22 cellular contexts compared by ENCODE assay signal in genomic region chr9:12771891-12772290, GRCh38. TPM values are rescaled to one million over a fixed set of nuclear protein-coding genes. Genes with fewer than 3 reads are reported as not detected.
DNase-seq lines count a peak whose midpoint lies in the region; ATAC-seq, FAIRE-seq and TF ChIP-seq lines count a peak whose summit lies in the region.
"Had no signal": no experiment of that assay in that cellular context is flagged by ENCODE, and none has a peak within 500 bp of the region (broad histone marks: within the 10 kb centered on the region; RNA-seq: fewer than 3 reads in every experiment).

No MANE protein-coding gene starts in this region.

- intact Hi-C loops in gastrocnemius medialis (cut with DNase I; ENCODE audit: low total_unique reads), result loop anchor here (10.0 kb wide), 1 partner anchor 103 kb away; no protein-coding TSS in a partner anchor

- DNase-seq in EH (ENCODE audit: low read depth) (peak; percentile 48), RKO (ENCODE audit: low spot score) (peak; percentile 66), myocyte (ENCODE audit: low read depth) (peak; percentile 17), NCI-H2171 (lab: John Stamatoyannopoulos, UW) (no peak), HTR-8/SVneo (ENCODE audit: insufficient read length, low spot score) (no peak), gastrocnemius medialis (no peak)
- DNase-seq: activated CD4-positive, alpha-beta T cell treated with anti-CD3 and anti-CD28 coated beads, Interleukin-2, amount 50 U/mL, for 4 hours; activated T-cell treated with anti-CD3 and anti-CD28 coated beads, Interleukin-2, amount 50 U/mL, for 24 hours; central memory CD4-positive, alpha-beta T cell; endodermal cell; heart left ventricle; NCI-H2029; NCI-H774; stimulated activated CD4-positive, alpha-beta T cell treated with anti-CD3 and anti-CD28 coated beads, Interleukin-2, amount 100 ng/mL, for 48 hours had no signal

- no peak for TF ChIP-seq CTCF in gastrocnemius medialis (IDR thresholded peaks at IDR 0.05 in 4 of 5, conservative IDR thresholded peaks at IDR 0.05 in 1 of 5)

- no peaks in the 10 kb centered on the region for H3K36me3 ChIP-seq in gastrocnemius medialis
- H3K36me3 ChIP-seq: heart left ventricle, neutrophil, suprapubic skin had no signal

- H3K9me3 ChIP-seq in gastrocnemius medialis, result no peaks in the 10 kb centered on the region
- H3K9me3 ChIP-seq: heart left ventricle, neutrophil, suprapubic skin had no signal

- TF ChIP-seq POLR2A in gastrocnemius medialis (IDR thresholded peaks at IDR 0.05), result no peak

- H3K4me3 ChIP-seq in gastrocnemius medialis, result no peak overlapping the region
- H3K4me3 ChIP-seq: heart left ventricle, suprapubic skin had no signal

- no peak for FAIRE-seq in HTR-8/SVneo (lab: Jason Lieb, UNC)
- FAIRE-seq: HepG2, islet of Langerhans had no signal

- H3K4me1 ChIP-seq in gastrocnemius medialis, result peaks cover 0 to 8% of the 10 kb centered on the region in 2 donors

- no peak overlapping the region for H3K27ac ChIP-seq in gastrocnemius medialis
- H3K27ac ChIP-seq: heart left ventricle, neutrophil, RWPE1, suprapubic skin had no signal

- ATAC-seq in esophagus mucosa (peak; percentile 80), HG02840 (IDR thresholded peaks at IDR 0.05; ENCODE audit: low FRiP score, unreplicated experiment) (no peak), gastrocnemius medialis (no peak)
- ATAC-seq: heart left ventricle, HepG2, sciatic nerve had no signal

- in situ Hi-C loops in gastrocnemius medialis (cut with MboI; ENCODE audit: low sequenced_read_pairs in 4 of 4), result no loop called here

- H3K27me3 ChIP-seq in gastrocnemius medialis, result no peaks in the 10 kb centered on the region
- H3K27me3 ChIP-seq: heart left ventricle, suprapubic skin had no signal

RNA-seq across cellular contexts. Expression of gene LURAP1L, which starts 2.9 kb away (rescaled TPM):
- 2.6 TPM for total RNA-seq in esophagus mucosa
- total RNA-seq in myocyte, result 9.3 and 9.4 TPM in 2 replicates
- polyA plus RNA-seq in myocyte (2012), result 13.4 TPM
- total RNA-seq in gastrocnemius medialis, result 1 to 10 TPM in 3 of 4 donors, under 1 TPM in 1; 0.75 to 2.3 (median 2.0) TPM

Comparison
In these comparisons a context has a peak if more than half of its experiments do, and no peak if none do; other contexts are left out.
1. DNase-seq: peak in EH (single experiment), RKO (single experiment) and myocyte (single experiment); none in NCI-H2171 (single experiment), HTR-8/SVneo (single experiment) and gastrocnemius medialis (0 of 2).